23 cellular contexts compared by ENCODE assay signal in genomic region chr11:114289779-114290178, GRCh38. TPM values are rescaled to one million over a fixed set of nuclear protein-coding genes. Genes with fewer than 3 reads are reported as not detected.
"Had no signal": no experiment of that assay in that cellular context is flagged by ENCODE, and none has a peak within 500 bp of the region (broad histone marks: within the 10 kb centered on the region; RNA-seq: fewer than 3 reads in every experiment).

No MANE protein-coding gene starts in this region.

- FAIRE-seq: keratinocyte had no signal

- DNase-seq: activated CD4-positive, alpha-beta memory T cell treated with anti-CD3 and anti-CD28 coated beads for 36 hours; activated CD4-positive, alpha-beta T cell treated with anti-CD3 and anti-CD28 coated beads for 48 hours; activated CD4-positive, CD25-positive, alpha-beta regulatory T cell; activated naive CD4-positive, alpha-beta T cell treated with Interleukin-2 at 50 U/mL for 16 hours; activated T-cell treated with anti-CD3 and anti-CD28 coated beads, Interleukin-2, amount 50 U/mL, for 48 hours; anterior cingulate cortex; central memory CD4-positive, alpha-beta T cell; dermis blood vessel endothelial cell; effector CD8-positive, alpha-beta T cell; erythroblast; foreskin keratinocyte; left colon; nucleus accumbens; spleen; stimulated activated CD4-positive, alpha-beta T cell treated with anti-CD3 and anti-CD28 coated beads, Interleukin-4, amount 100 ng/mL, for 1 hour; stimulated activated naive CD4-positive, alpha-beta T cell; T-helper 9 cell; thyroid gland had no signal

- H3K4me1 Mint-ChIP-seq: memory B cell had no signal

- H3K4me3 ChIP-seq: spleen, thyroid gland had no signal

- H3K27me3 ChIP-seq: spleen, thyroid gland had no signal

- ATAC-seq: foreskin keratinocyte, left colon, sciatic nerve had no signal

- H3K36me3 Mint-ChIP-seq: activated CD4-positive, alpha-beta memory T cell treated with anti-CD3 and anti-CD28 coated beads for 36 hours; memory B cell had no signal

- H3K4me3 Mint-ChIP-seq: activated CD4-positive, alpha-beta memory T cell treated with anti-CD3 and anti-CD28 coated beads for 36 hours; memory B cell had no signal

- H3K27ac ChIP-seq: foreskin keratinocyte, thyroid gland had no signal

- H3K27ac Mint-ChIP-seq: activated CD4-positive, alpha-beta memory T cell treated with anti-CD3 and anti-CD28 coated beads for 36 hours; memory B cell had no signal

- H3K36me3 ChIP-seq: spleen, thyroid gland had no signal

- H3K9me3 Mint-ChIP-seq: activated CD4-positive, alpha-beta memory T cell treated with anti-CD3 and anti-CD28 coated beads for 36 hours had no signal

- H3K9me3 ChIP-seq: spleen, thyroid gland had no signal

RNA-seq across cellular contexts. Expression of gene NNMT, which starts 6.4 kb away (rescaled TPM):
- total RNA-seq: activated CD4-positive, alpha-beta memory T cell treated with anti-CD3 and anti-CD28 coated beads for 36 hours; foreskin keratinocyte; T-helper 1 cell treated with Interleukin-12 subunit alpha and Interleukin-12 subunit beta and Interleukin-4 antibody, amounts not matched to agents 30 ng/mL and 1 ng/mL, for 36 hours had no signal
- polyA plus RNA-seq: foreskin keratinocyte, neural cell had no signal
